Comparison of ENCODE assay signal across 9 cellular contexts in the genomic region with DNA sequence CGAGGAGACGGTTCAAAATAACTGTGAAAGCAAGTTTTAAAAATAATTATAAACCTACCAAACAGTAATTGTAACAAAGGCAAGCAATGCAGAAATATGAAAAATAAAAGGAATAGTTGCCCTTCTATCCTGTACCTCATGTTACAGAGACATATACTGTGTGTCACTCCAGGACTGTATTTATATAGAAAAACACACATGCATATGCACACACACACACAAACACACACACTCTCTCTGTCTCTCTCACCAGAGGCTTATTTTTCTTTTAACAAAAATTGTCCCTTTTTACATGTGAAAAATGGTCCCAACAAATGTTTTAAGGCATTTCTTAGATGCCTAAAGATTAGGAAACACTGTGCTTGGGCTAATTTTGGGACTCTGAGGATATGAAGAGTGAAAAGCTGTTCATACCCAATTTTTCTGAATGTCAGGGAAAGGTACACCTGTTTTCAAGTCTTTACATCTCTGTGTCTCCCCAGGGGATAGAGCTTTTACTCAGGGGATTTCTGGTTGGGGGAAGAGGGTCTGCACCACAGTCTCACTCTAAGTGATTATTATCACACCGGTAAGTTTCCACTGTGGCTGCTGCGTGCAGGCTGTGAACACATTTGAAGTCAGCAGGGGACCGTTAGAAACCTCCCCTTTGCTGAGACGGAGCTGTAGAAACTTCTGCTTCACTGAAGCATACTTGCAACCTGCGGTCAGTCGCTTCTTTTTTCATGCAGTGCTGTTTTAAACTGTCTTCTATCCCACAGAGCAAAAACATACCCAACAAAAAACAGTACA. TPM values are rescaled to one million over a fixed set of nuclear protein-coding genes. Genes with fewer than 3 reads are reported as not detected.
DNase-seq lines count a peak whose midpoint lies in the region; ATAC-seq, FAIRE-seq and TF ChIP-seq lines count a peak whose summit lies in the region.
"Had no signal": no experiment of that assay in that cellular context is flagged by ENCODE, and none has a peak within 500 bp of the region (broad histone marks: within the 10 kb centered on the region; RNA-seq: fewer than 3 reads in every experiment).

No MANE protein-coding gene starts in this region.

- peak; percentile 86 for ATAC-seq in GM21737 (IDR thresholded peaks at IDR 0.05; ENCODE audit: unreplicated experiment)
- peak; percentile 93 to 95 for ATAC-seq in activated T-cell treated with anti-CD3 and anti-CD28 coated beads, Interleukin-2, amount 50 U/mL, for 72 hours (replicated peaks in 1 of 2)
- ATAC-seq: K562 had no signal

- H3K4me1 Mint-ChIP-seq in activated T-cell treated with anti-CD3 and anti-CD28 coated beads, Interleukin-2, amount 50 U/mL, for 72 hours (ENCODE audit: low read depth): peaks cover 19% of the 10 kb centered on the region

- H3K36me3 Mint-ChIP-seq in activated T-cell treated with anti-CD3 and anti-CD28 coated beads, Interleukin-2, amount 50 U/mL, for 72 hours (ENCODE audit: insufficient read depth in 2 of 2): no peaks in the 10 kb centered on the region

- no peaks in the 10 kb centered on the region for H3K9me3 Mint-ChIP-seq in activated T-cell treated with anti-CD3 and anti-CD28 coated beads, Interleukin-2, amount 50 U/mL, for 72 hours

- no peaks in the 10 kb centered on the region for H3K9me3 ChIP-seq in osteoblast (ENCODE audit: low read depth, low read length)

- H3K27me3 Mint-ChIP-seq in activated T-cell treated with anti-CD3 and anti-CD28 coated beads, Interleukin-2, amount 50 U/mL, for 72 hours (ENCODE audit: low read depth): peaks cover 9% of the 10 kb centered on the region

- H3K4me1 ChIP-seq in osteoblast (ENCODE audit: insufficient read depth, low read length): peaks cover 23% of the 10 kb centered on the region

- no peak overlapping the region for H3K27ac ChIP-seq in osteoblast (ENCODE audit: low read depth, low read length)

- no peaks in the 10 kb centered on the region for H3K27me3 ChIP-seq in osteoblast (ENCODE audit: insufficient read depth, low read length)

- no peak for FAIRE-seq in H54 (lab: Jason Lieb, UNC)
- FAIRE-seq: K562 had no signal

- peak; percentile 16 for DNase-seq in GM13976 (ENCODE audit: low spot score)
- DNase-seq in Kasumi-1 (lab: John Stamatoyannopoulos, UW): peak; percentile 5 to 40
- peak; percentile 29 to 39 for DNase-seq in activated T-cell treated with anti-CD3 and anti-CD28 coated beads, Interleukin-2, amount 50 U/mL, for 72 hours
- no peak for DNase-seq in osteoblast (ENCODE audit: insufficient read length, low spot score, missing footprints)
- no peak for DNase-seq in H54 (ENCODE audit: insufficient read length, low spot score)
- no peak for DNase-seq in SHP77 (lab: John Stamatoyannopoulos, UW)
- no peak for DNase-seq in dedifferentiated amniotic fluid mesenchymal stem cell (ENCODE audit: extremely low spot score)

- peak overlapping the region; percentile 72 for H2AFZ ChIP-seq in osteoblast (ENCODE audit: low read length)

- TF ChIP-seq POLR2A in H54 (IDR thresholded peaks at IDR 0.05; ENCODE audit: low read depth, low read length): no peak

- peak overlapping the region; percentile 50 for H3K4me2 ChIP-seq in osteoblast (ENCODE audit: insufficient read depth, low read length)

- H3K4me3 Mint-ChIP-seq in activated T-cell treated with anti-CD3 and anti-CD28 coated beads, Interleukin-2, amount 50 U/mL, for 72 hours: peak overlapping the region; percentile 16 to 75

- H3K79me2 ChIP-seq in osteoblast (ENCODE audit: insufficient read depth, low read length): no peaks in the 10 kb centered on the region

- no peaks in the 10 kb centered on the region for H4K20me1 ChIP-seq in osteoblast (ENCODE audit: insufficient read depth, low read length)

- H3K4me3 ChIP-seq in osteoblast (ENCODE audit: insufficient read depth, low read length): peak overlapping the region; percentile 13
- H3K4me3 ChIP-seq: K562 had no signal

- in situ Hi-C loops in GM13976 (cut with MboI; ENCODE audit: low sequenced_read_pairs, unreplicated experiment): loop anchor here (5.0 kb wide), 2 partner anchors 81 to 211 kb away; a partner anchor contains a TSS

- peak overlapping the region; percentile 87 for H3K27ac Mint-ChIP-seq in activated T-cell treated with anti-CD3 and anti-CD28 coated beads, Interleukin-2, amount 50 U/mL, for 72 hours

- no peaks in the 10 kb centered on the region for H3K36me3 ChIP-seq in osteoblast (ENCODE audit: insufficient read depth, low read length)

- TF ChIP-seq CTCF in GM13976 (IDR thresholded peaks at IDR 0.05; ENCODE audit: borderline replicate concordance, control extremely low read depth, extremely low read depth, insufficient read depth, missing control alignments) (no peak), osteoblast (IDR thresholded peaks at IDR 0.05; ENCODE audit: extremely low read depth, low read depth, low read length) (no peak)

RNA-seq across cellular contexts. Expression of a gene that starts 51.4 kb away (rescaled TPM):
- 1 to 10 TPM; 8.2 to 9.0 TPM for total RNA-seq in activated T-cell treated with anti-CD3 and anti-CD28 coated beads, Interleukin-2, amount 50 U/mL, for 72 hours
- total RNA-seq in osteoblast: 46.9 and 47.8 TPM in 2 replicates

Comparison
In these comparisons a context has a peak if more than half of its experiments do, and no peak if none do; other contexts are left out.
1. DNase-seq: peak in GM13976 (single experiment), Kasumi-1 (2 of 2) and activated T-cell treated with anti-CD3 and anti-CD28 coated beads, Interleukin-2, amount 50 U/mL, for 72 hours (2 of 2); none in osteoblast (single experiment), H54 (single experiment), SHP77 (0 of 2) and dedifferentiated amniotic fluid mesenchymal stem cell (single experiment).